In genomic region chr15:101277038-101277822, GRCh38 we compare ENCODE assay signal across 8 cellular contexts. TPM values are rescaled to one million over a fixed set of nuclear protein-coding genes. Genes with fewer than 3 reads are reported as not detected.
DNase-seq lines count a peak whose midpoint lies in the region; ATAC-seq and TF ChIP-seq lines count a peak whose summit lies in the region.

A gene with protein sequence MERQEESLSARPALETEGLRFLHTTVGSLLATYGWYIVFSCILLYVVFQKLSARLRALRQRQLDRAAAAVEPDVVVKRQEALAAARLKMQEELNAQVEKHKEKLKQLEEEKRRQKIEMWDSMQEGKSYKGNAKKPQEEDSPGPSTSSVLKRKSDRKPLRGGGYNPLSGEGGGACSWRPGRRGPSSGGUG (minus strand): TSS chr15:101277485. CDS start chr15:101277417, 68 bp downstream.

- DNase-seq in GM19240 (ENCODE audit: insufficient read length, low spot score) = peak; percentile 85
- DNase-seq in NCI-H82 (lab: John Stamatoyannopoulos, UW) = peak; percentile 93
- DNase-seq in activated CD8-positive, alpha-beta memory T cell treated with anti-CD3 and anti-CD28 coated beads for 24 hours = peak; percentile 94
- peak; percentile 86 for DNase-seq in effector CD4-positive, alpha-beta T cell
- DNase-seq in lung microvascular endothelial cell (ENCODE audit: low read depth in 2 of 2) = peak; percentile 93 to 95
- DNase-seq in stimulated activated CD4-positive, alpha-beta T cell treated with anti-CD3 and anti-CD28 coated beads, TNF-alpha, amount 100 ng/mL, for 48 hours (ENCODE audit: low read depth in 3 of 3) = peak; percentile 71 to 92 (median 72)

- H3K27ac ChIP-seq in C4-2B = peak within 1 kb of the TSS; percentile 79

- ATAC-seq in HG03442 (IDR thresholded peaks at IDR 0.05; ENCODE audit: unreplicated experiment) = peak; percentile 88

- TF ChIP-seq CTCF in C4-2B (conservative IDR thresholded peaks at IDR 0.05) = no peak

RNA-seq across cellular contexts. Expression of the gene that starts here (rescaled TPM):
- total RNA-seq in lung microvascular endothelial cell = 39.7 and 83.1 TPM in 2 replicates

Comparison
In these comparisons a context has a peak if more than half of its experiments do, and no peak if none do; other contexts are left out.
1. Peak in every context shown above with its lines: DNase-seq, ATAC-seq and H3K27ac ChIP-seq.